In genomic region chr3:78154521-78155186, GRCh38 we compare ENCODE assay signal across 23 cellular contexts.
DNase-seq lines count a peak whose midpoint lies in the region; ATAC-seq, FAIRE-seq and TF ChIP-seq lines count a peak whose summit lies in the region.
"Had no signal": no experiment of that assay in that cellular context is flagged by ENCODE, and none has a peak within 500 bp of the region (broad histone marks: within the 10 kb centered on the region; RNA-seq: fewer than 3 reads in every experiment).

No MANE protein-coding gene starts in this region.

- TF ChIP-seq CTCF in left ventricle myocardium inferior (IDR thresholded peaks at IDR 0.05; ENCODE audit: borderline replicate concordance) (peak; percentile 22), PC-3 (conservative IDR thresholded peaks at IDR 0.05; ENCODE audit: low read depth, low read length) (peak; percentile 23; the same call in 1 of the 2 replicates), fibroblast of pulmonary artery (IDR thresholded peaks at IDR 0.05; ENCODE audit: low read length, missing control alignments) (no peak), natural killer cell (IDR thresholded peaks at IDR 0.05) (no peak)

- H3K9me3 ChIP-seq in left ventricle myocardium inferior (replicated peaks) = peaks cover 12% of the 10 kb centered on the region
- H3K9me3 ChIP-seq in PC-3 (ENCODE audit: low read length) = no peaks in the 10 kb centered on the region
- H3K9me3 ChIP-seq: SJCRH30 had no signal

- H3K27ac ChIP-seq in left ventricle myocardium inferior (replicated peaks) (no peak overlapping the region), PC-3 (ENCODE audit: low read length) (no peak overlapping the region)
- H3K27ac ChIP-seq: HL-60, KMS-11, PC-9, RWPE1, SJCRH30 had no signal

- no peaks in the 10 kb centered on the region for H3K79me2 ChIP-seq in PC-3 (ENCODE audit: low read length)

- CTCF ChIA-PET in PC-3 (lab: Charles Lee) = no interaction called here

- peak; percentile 5 for FAIRE-seq in urothelium cell line (lab: Jason Lieb, UNC)
- FAIRE-seq: G401.6 had no signal

- no TSS peak for BruUV-seq in PC-3 (replicated peaks; lab: Mats Ljungman, UMichigan)

- H3K36me3 ChIP-seq in left ventricle myocardium inferior (no peaks in the 10 kb centered on the region), PC-3 (ENCODE audit: low read depth, low read length) (no peaks in the 10 kb centered on the region)
- H3K36me3 ChIP-seq: SJCRH30 had no signal

- H4K20me1 ChIP-seq in PC-3 (ENCODE audit: low read length) = no peaks in the 10 kb centered on the region

- no peak overlapping the region for H3K9ac ChIP-seq in PC-3 (ENCODE audit: low read length)
- H3K9ac ChIP-seq: KMS-11 had no signal

- H3K9me2 ChIP-seq in PC-3 (replicated peaks; ENCODE audit: low read length) = no peaks in the 10 kb centered on the region

- H3K4me1 Mint-ChIP-seq in natural killer cell = no peaks in the 10 kb centered on the region
- H3K4me1 Mint-ChIP-seq: CD14-positive monocyte had no signal

- DNase-seq in left ventricle myocardium inferior = no peak
- DNase-seq in Right ventricle myocardium inferior (ENCODE audit: missing footprints) = no peak
- no peak for DNase-seq in PC-3
- peak; percentile 23 for DNase-seq in fibroblast of pulmonary artery (ENCODE audit: low read depth)
- no peak for DNase-seq in urothelium cell line (ENCODE audit: low spot score)
- DNase-seq in natural killer cell = no peak
- DNase-seq: ACHN, AML-193, DND-41, H7, NCI-H1092, NCI-H1436 treated with DMSO at 0.1 percent for 48 hours, NCI-H2029 treated with DMSO at 0.1 percent for 48 hours, NCI-H748 treated with DMSO at 0.1 percent for 48 hours, PC-9 had no signal

- no peak overlapping the region for H3K4me3 ChIP-seq in left ventricle myocardium inferior
- H3K4me3 ChIP-seq in PC-3 (ENCODE audit: low read length) = no peak overlapping the region
- no peak overlapping the region for H3K4me3 ChIP-seq in fibroblast of pulmonary artery (replicated peaks; ENCODE audit: low read depth, low read length)
- H3K4me3 ChIP-seq: PC-9, SJCRH30 had no signal

- POLR2A ChIA-PET in PC-3 (lab: Charles Lee; ENCODE audit: unreplicated experiment) = no interaction called here

- ATAC-seq in Right ventricle myocardium inferior (no peak), PC-3 (peak; percentile 22; the same call in 1 of the 2 replicates), HG02571 (IDR thresholded peaks at IDR 0.05; ENCODE audit: unreplicated experiment) (no peak), HG03432 (IDR thresholded peaks at IDR 0.05; ENCODE audit: unreplicated experiment) (no peak), natural killer cell (no peak)

- no peak overlapping the region for H2AFZ ChIP-seq in PC-3 (ENCODE audit: low read length)
- H2AFZ ChIP-seq: PC-9 had no signal

- H3K9me3 Mint-ChIP-seq in natural killer cell = peaks cover 11 to 13% of the 10 kb centered on the region in 2 donors

- no peaks in the 10 kb centered on the region for H3K27me3 Mint-ChIP-seq in natural killer cell (ENCODE audit: low read depth in 2 of 2)

- no peak overlapping the region for H3K4me2 ChIP-seq in PC-3 (ENCODE audit: low read length)
- H3K4me2 ChIP-seq: KMS-11, PC-9 had no signal

- H3K27me3 ChIP-seq in left ventricle myocardium inferior (ENCODE audit: low read depth) (no peaks in the 10 kb centered on the region), PC-3 (ENCODE audit: low read length) (no peaks in the 10 kb centered on the region)
- H3K27me3 ChIP-seq: SJCRH30 had no signal

- intact Hi-C loops in left ventricle myocardium inferior (cut with micrococcal nuclease) (no loop called here), Right ventricle myocardium inferior (cut with DNase I) (no loop called here), PC-3 (cut with micrococcal nuclease) (no loop called here), natural killer cell (cut with micrococcal nuclease) (no loop called here)

- H3K4me1 ChIP-seq in left ventricle myocardium inferior (peaks cover 6% of the 10 kb centered on the region), PC-3 (ENCODE audit: insufficient read depth, low read length) (peaks cover under 1% of the 10 kb centered on the region; the same call in 1 of the 2 replicates)
- H3K4me1 ChIP-seq: SJCRH30 had no signal

- no peaks in the 10 kb centered on the region for H3F3A ChIP-seq in PC-3 (ENCODE audit: low read length, unreplicated experiment)

- no peak overlapping the region for H3K4me3 Mint-ChIP-seq in natural killer cell
- H3K4me3 Mint-ChIP-seq: CD14-positive monocyte had no signal

- no peak overlapping the region for H3K27ac Mint-ChIP-seq in natural killer cell

- no peaks in the 10 kb centered on the region for H3K36me3 Mint-ChIP-seq in natural killer cell
- H3K36me3 Mint-ChIP-seq: CD14-positive monocyte had no signal

Comparison
In these comparisons a context has a peak if more than half of its experiments do, and no peak if none do; other contexts are left out.
1. CTCF ChIP-seq: peak in left ventricle myocardium inferior (single experiment) and PC-3 (single experiment); none in fibroblast of pulmonary artery (single experiment) and natural killer cell (single experiment).